In genomic region chr5:154274828-154275185, GRCh38 we compare ENCODE assay signal across 31 cellular contexts.
A peak's percentile ranks its signal among the peaks of the same experiment; 100 is the strongest.
DNase-seq lines count a peak whose midpoint lies in the region; ATAC-seq and TF ChIP-seq lines count a peak whose summit lies in the region.
"Had no signal": no experiment of that assay in that cellular context is flagged by ENCODE, and none has a peak within 500 bp of the region (broad histone marks: within the 10 kb centered on the region; RNA-seq: fewer than 3 reads in every experiment).

No MANE protein-coding gene starts in this region.

- no peak overlapping the region for H3K9ac ChIP-seq in smooth muscle cell (ENCODE audit: low read depth)

- no peak for ATAC-seq in HG03135 (IDR thresholded peaks at IDR 0.05; ENCODE audit: unreplicated experiment)
- ATAC-seq: activated T-cell treated with anti-CD3 and anti-CD28 coated beads, Interleukin-2, amount 50 U/mL, for 72 hours; HCT116; heart right ventricle; naive thymus-derived CD4-positive, alpha-beta T cell; pancreas had no signal

- no peaks in the 10 kb centered on the region for H3K9me3 Mint-ChIP-seq in MCF 10A (ENCODE audit: unreplicated experiment)
- no peaks in the 10 kb centered on the region for H3K9me3 Mint-ChIP-seq in activated naive CD4-positive, alpha-beta T cell treated with anti-CD3 and anti-CD28 coated beads for 36 hours
- H3K9me3 Mint-ChIP-seq: activated CD4-positive, alpha-beta T cell treated with anti-CD3 and anti-CD28 coated beads, Interleukin-2, amount 10 ng/mL, durations not matched to agents 7 days and 5 days; activated naive CD4-positive, alpha-beta T cell treated with anti-CD3 and anti-CD28 coated beads, Interleukin-2, amount 50 U/mL, for 24 hours; activated T-cell treated with anti-CD3 and anti-CD28 coated beads, Interleukin-2, amount 50 U/mL, for 72 hours; mesothelial cell of epicardium had no signal

- no peaks in the 10 kb centered on the region for H3K36me3 Mint-ChIP-seq in MCF 10A (ENCODE audit: insufficient read depth, unreplicated experiment)
- peaks cover 2% of the 10 kb centered on the region for H3K36me3 Mint-ChIP-seq in activated naive CD4-positive, alpha-beta T cell treated with anti-CD3 and anti-CD28 coated beads for 36 hours (ENCODE audit: low read depth)
- H3K36me3 Mint-ChIP-seq: mesothelial cell of epicardium had no signal

- POLR2A ChIA-PET in MCF 10A (lab: Yijun Ruan, JAX): interaction anchor here (0.6 to 1.0 kb wide), 4 partner anchors 9 to 85 kb away, joined by 3 to 4 read pairs (median 4); partner anchors contain the start of gene GALNT10

- no peak overlapping the region for H3K4me3 Mint-ChIP-seq in MCF 10A (ENCODE audit: unreplicated experiment)
- no peak overlapping the region for H3K4me3 Mint-ChIP-seq in activated naive CD4-positive, alpha-beta T cell treated with anti-CD3 and anti-CD28 coated beads for 36 hours
- H3K4me3 Mint-ChIP-seq: activated CD4-positive, alpha-beta T cell treated with anti-CD3 and anti-CD28 coated beads, Interleukin-2, amount 10 ng/mL, durations not matched to agents 7 days and 5 days; activated naive CD4-positive, alpha-beta T cell treated with anti-CD3 and anti-CD28 coated beads, Interleukin-2, amount 50 U/mL, for 24 hours; activated T-cell treated with anti-CD3 and anti-CD28 coated beads, Interleukin-2, amount 50 U/mL, for 72 hours; mesothelial cell of epicardium; naive thymus-derived CD4-positive, alpha-beta T cell; T-helper 2 cell treated with Interferon-gamma antibody and Interleukin-4, amounts not matched to agents 5 μg/mL and 100 μg/mL, for 36 hours had no signal

- H3K36me3 ChIP-seq in breast epithelium (no peaks in the 10 kb centered on the region), smooth muscle cell (ENCODE audit: low read depth) (no peaks in the 10 kb centered on the region), thyroid gland (no peaks in the 10 kb centered on the region)
- H3K36me3 ChIP-seq: heart right ventricle, left ventricle myocardium inferior, pancreas, right atrium auricular region, uterus, WERI-Rb-1 had no signal

- H3K27ac ChIP-seq in breast epithelium (peak overlapping the region in 1 of 2 donors; percentile 10), smooth muscle cell (ENCODE audit: low read depth) (peak overlapping the region; percentile 22), thyroid gland (peak overlapping the region in 1 of 3 donors; percentile 50)
- H3K27ac ChIP-seq: pancreas, right atrium auricular region, uterus, WERI-Rb-1 had no signal

- H3K4me1 Mint-ChIP-seq in MCF 10A (ENCODE audit: insufficient read depth, unreplicated experiment): peaks cover 39% of the 10 kb centered on the region
- peaks cover 47% of the 10 kb centered on the region for H3K4me1 Mint-ChIP-seq in activated naive CD4-positive, alpha-beta T cell treated with anti-CD3 and anti-CD28 coated beads for 36 hours (ENCODE audit: low read depth)

- H3K4me1 ChIP-seq in breast epithelium (peaks cover 0 to 7% of the 10 kb centered on the region in 2 donors), smooth muscle cell (ENCODE audit: low read depth) (peaks cover 10% of the 10 kb centered on the region), thyroid gland (peaks cover 36 to 37% of the 10 kb centered on the region in 2 donors)

- BruUV-seq in MCF 10A (replicated peaks; lab: Mats Ljungman, UMichigan): no TSS peak

- WGBS in smooth muscle cell (ENCODE audit: low lambda C conversion rate): 44% methylated on average over 4 of the region's 4 CpGs
- 66 to 75% methylated on average over 3 to 4 of the region's 4 CpGs for WGBS in thyroid gland, 2 donors

- no peaks in the 10 kb centered on the region for H4K20me1 ChIP-seq in smooth muscle cell (ENCODE audit: low read depth)

- TF ChIP-seq POLR2A in breast epithelium (IDR thresholded peaks at IDR 0.05) (no peak), thyroid gland (IDR thresholded peaks at IDR 0.05) (no peak)

- TF ChIP-seq CTCF in MCF 10A (IDR thresholded peaks at IDR 0.05; ENCODE audit: unreplicated experiment) (no peak), breast epithelium (IDR thresholded peaks at IDR 0.05) (no peak), smooth muscle cell (IDR thresholded peaks at IDR 0.05; ENCODE audit: borderline replicate concordance, insufficient read depth, poor library complexity, severe bottlenecking) (no peak), thyroid gland (IDR thresholded peaks at IDR 0.05) (no peak)

- H3K27ac Mint-ChIP-seq in MCF 10A (ENCODE audit: low read depth, unreplicated experiment): peak overlapping the region; percentile 42
- no peak overlapping the region for H3K27ac Mint-ChIP-seq in activated naive CD4-positive, alpha-beta T cell treated with anti-CD3 and anti-CD28 coated beads for 36 hours
- H3K27ac Mint-ChIP-seq: activated naive CD4-positive, alpha-beta T cell treated with anti-CD3 and anti-CD28 coated beads, Interleukin-2, amount 50 U/mL, for 24 hours; activated T-cell treated with anti-CD3 and anti-CD28 coated beads, Interleukin-2, amount 50 U/mL, for 72 hours; mesothelial cell of epicardium had no signal

- H3K27me3 Mint-ChIP-seq in MCF 10A (ENCODE audit: insufficient read depth, unreplicated experiment): no peaks in the 10 kb centered on the region
- no peaks in the 10 kb centered on the region for H3K27me3 Mint-ChIP-seq in activated naive CD4-positive, alpha-beta T cell treated with anti-CD3 and anti-CD28 coated beads for 36 hours (ENCODE audit: low read depth)
- H3K27me3 Mint-ChIP-seq: activated CD4-positive, alpha-beta T cell treated with anti-CD3 and anti-CD28 coated beads, Interleukin-2, amount 10 ng/mL, durations not matched to agents 7 days and 5 days; activated naive CD4-positive, alpha-beta T cell treated with anti-CD3 and anti-CD28 coated beads, Interleukin-2, amount 50 U/mL, for 24 hours; naive thymus-derived CD4-positive, alpha-beta T cell had no signal

- CTCF ChIA-PET in MCF 10A (lab: Yijun Ruan, JAX): interaction anchor here (0.6 to 2.0 kb wide), 7 partner anchors 77 to 195 kb away, joined by 3 to 7 read pairs (median 4); no protein-coding TSS in a partner anchor
- CTCF ChIA-PET in activated naive CD4-positive, alpha-beta T cell treated with anti-CD3 and anti-CD28 coated beads for 36 hours (lab: Charles Lee): no interaction called here

- H3K4me2 ChIP-seq in smooth muscle cell: no peak overlapping the region
- H3K4me2 ChIP-seq: A549 had no signal

- H3F3A ChIP-seq in smooth muscle cell (ENCODE audit: low read depth): peaks cover 11% of the 10 kb centered on the region

- no peaks in the 10 kb centered on the region for H3K79me2 ChIP-seq in smooth muscle cell (ENCODE audit: low read depth)

- peak; percentile 42 for DNase-seq in MCF 10A (ENCODE audit: unreplicated experiment)
- no peak for DNase-seq in breast epithelium (ENCODE audit: low spot score in 2 of 2)
- DNase-seq in NCI-H1694 treated with DMSO at 0.1 percent for 48 hours (lab: John Stamatoyannopoulos, UW): peak; percentile 46
- peak; percentile 25 for DNase-seq in ecto neural progenitor cell (ENCODE audit: low spot score)
- no peak for DNase-seq in smooth muscle cell (lab: John Stamatoyannopoulos, UW; ENCODE audit: unreplicated experiment)
- DNase-seq in activated naive CD4-positive, alpha-beta T cell treated with anti-CD3 and anti-CD28 coated beads for 36 hours: no peak
- DNase-seq in thyroid gland: no peak
- DNase-seq: activated CD4-positive, alpha-beta T cell treated with anti-CD3 and anti-CD28 coated beads, Interleukin-2, amount 10 ng/mL, durations not matched to agents 7 days and 5 days; activated T-cell treated with anti-CD3 and anti-CD28 coated beads, Interleukin-2, amount 50 U/mL, for 72 hours; aorta; COR-L47; DMS79 treated with DMSO at 0.1 percent for 48 hours; dorsolateral prefrontal cortex; heart right ventricle; left ventricle myocardium inferior; naive thymus-derived CD4-positive, alpha-beta T cell; NCI-H1417; NCI-H2107; NCI-H524 treated with DMSO at 0.1 percent for 48 hours; pancreas; stimulated activated CD4-positive, alpha-beta T cell treated with anti-CD3 and anti-CD28 coated beads, Interleukin-4, amount 100 ng/mL, for 24 hours; stimulated activated naive CD4-positive, alpha-beta T cell; uterus; WERI-Rb-1 had no signal

- intact Hi-C loops in MCF 10A (cut with micrococcal nuclease): no loop called here
- intact Hi-C loops in breast epithelium (cut with DNase I; ENCODE audit: low total_unique reads): no loop called here
- intact Hi-C loops in activated naive CD4-positive, alpha-beta T cell treated with anti-CD3 and anti-CD28 coated beads for 36 hours (cut with micrococcal nuclease): no loop called here
- intact Hi-C loops in thyroid gland (cut with DNase I): no loop called here

- H3K9me3 ChIP-seq in breast epithelium (no peaks in the 10 kb centered on the region), smooth muscle cell (replicated peaks; ENCODE audit: low read depth) (no peaks in the 10 kb centered on the region), thyroid gland (no peaks in the 10 kb centered on the region)
- H3K9me3 ChIP-seq: A549, heart right ventricle, left ventricle myocardium inferior, pancreas, right atrium auricular region, uterus had no signal

- H3K4me3 ChIP-seq in breast epithelium (no peak overlapping the region), smooth muscle cell (no peak overlapping the region), thyroid gland (replicated peaks in 1 of 3) (no peak overlapping the region)
- H3K4me3 ChIP-seq: A549, dorsolateral prefrontal cortex, heart right ventricle, left ventricle myocardium inferior, pancreas, right atrium auricular region, uterus had no signal

- no peaks in the 10 kb centered on the region for H3K27me3 ChIP-seq in breast epithelium
- no peaks in the 10 kb centered on the region for H3K27me3 ChIP-seq in smooth muscle cell (ENCODE audit: low read depth)
- no peaks in the 10 kb centered on the region for H3K27me3 ChIP-seq in thyroid gland
- H3K27me3 ChIP-seq: dorsolateral prefrontal cortex, heart right ventricle, pancreas, right atrium auricular region, uterus had no signal

- H2AFZ ChIP-seq in smooth muscle cell (ENCODE audit: low read depth): no peak overlapping the region

Comparison
In these comparisons a context has a peak if more than half of its experiments do, and no peak if none do; other contexts are left out.
1. DNase-seq: peak in MCF 10A (single experiment), NCI-H1694 treated with DMSO at 0.1 percent for 48 hours (single experiment) and ecto neural progenitor cell (single experiment); none in breast epithelium (0 of 2), smooth muscle cell (single experiment), activated naive CD4-positive, alpha-beta T cell treated with anti-CD3 and anti-CD28 coated beads for 36 hours (single experiment) and thyroid gland (0 of 2).